In the genomic region with DNA sequence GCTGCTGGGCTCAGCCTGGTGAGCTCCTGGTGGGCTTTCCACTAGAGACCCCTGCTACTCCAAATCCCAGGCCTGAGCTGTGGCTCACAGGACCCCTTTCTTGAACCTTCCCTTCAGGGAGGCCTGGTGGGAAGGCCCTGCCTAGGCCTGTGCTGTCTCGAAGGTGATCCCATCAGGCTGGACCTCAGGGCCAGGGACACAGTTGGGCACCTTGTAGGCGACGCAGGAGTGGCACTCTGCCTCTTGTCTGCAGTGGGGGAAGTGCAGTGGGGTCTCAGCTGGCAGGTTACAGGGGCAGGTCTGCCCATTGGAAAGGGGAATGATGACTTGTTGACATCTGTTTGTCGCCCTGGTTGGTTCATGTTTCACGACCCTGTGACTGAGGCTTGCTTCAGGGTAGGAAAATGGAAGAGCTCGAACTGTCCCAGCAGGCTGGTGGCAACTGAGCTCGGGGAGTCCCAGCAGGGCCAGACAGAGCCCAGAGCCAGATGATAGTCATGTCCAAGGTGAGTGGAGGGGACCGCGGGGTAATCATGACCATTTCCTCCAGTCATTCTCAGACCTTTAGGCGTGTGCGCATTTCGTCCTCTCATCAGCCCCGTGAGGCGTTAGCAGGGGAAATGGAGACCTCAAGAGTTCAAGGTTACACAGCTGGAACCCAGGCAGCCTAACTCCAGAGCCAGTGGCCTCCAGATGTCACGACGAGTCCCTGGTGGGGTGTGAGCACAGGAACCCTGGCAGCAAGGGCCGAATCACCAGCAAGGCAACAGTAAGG, we compare ENCODE assay signal across 19 cellular contexts. TPM values are rescaled to one million over a fixed set of nuclear protein-coding genes. Genes with fewer than 3 reads are reported as not detected.
DNase-seq lines count a peak whose midpoint lies in the region; ATAC-seq and TF ChIP-seq lines count a peak whose summit lies in the region.
"Had no signal": no experiment of that assay in that cellular context is flagged by ENCODE, and none has a peak within 500 bp of the region (broad histone marks: within the 10 kb centered on the region; RNA-seq: fewer than 3 reads in every experiment).

No MANE protein-coding gene starts in this region.

- H3K27me3 ChIP-seq in lower lobe of right lung (ENCODE audit: low read depth), result no peaks in the 10 kb centered on the region
- H3K27me3 ChIP-seq: spleen, suprapubic skin had no signal

- peaks cover 24% of the 10 kb centered on the region for H3K36me3 Mint-ChIP-seq in activated CD8-positive, alpha-beta memory T cell treated with anti-CD3 and anti-CD28 coated beads, Interleukin-2, amount 10 ng/mL, durations not matched to agents 7 days and 5 days
- H3K36me3 Mint-ChIP-seq in stimulated activated naive B cell treated with anti-CD40 and anti-IgM and Interleukin-4, amounts not matched to agents 10 μg/mL and 1 μg/mL and 100 μg/mL, for 72 hours, result peaks cover 39 to 60% of the 10 kb centered on the region in 2 donors

- CTCF ChIA-PET in activated CD8-positive, alpha-beta memory T cell treated with anti-CD3 and anti-CD28 coated beads, Interleukin-2, amount 10 ng/mL, durations not matched to agents 7 days and 5 days (lab: Charles Lee), result no interaction called here
- CTCF ChIA-PET in RWPE1 (lab: Yijun Ruan, JAX), result no interaction called here

- peaks cover 27% of the 10 kb centered on the region for H3K4me1 Mint-ChIP-seq in activated CD8-positive, alpha-beta memory T cell treated with anti-CD3 and anti-CD28 coated beads, Interleukin-2, amount 10 ng/mL, durations not matched to agents 7 days and 5 days
- peaks cover 74 to 95% of the 10 kb centered on the region in 2 donors for H3K4me1 Mint-ChIP-seq in stimulated activated naive B cell treated with anti-CD40 and anti-IgM and Interleukin-4, amounts not matched to agents 10 μg/mL and 1 μg/mL and 100 μg/mL, for 72 hours

- peak overlapping the region; percentile 57 for H3K27ac ChIP-seq in RWPE1
- H3K27ac ChIP-seq in lower lobe of right lung, result peak overlapping the region; percentile 41
- H3K27ac ChIP-seq: HL-60, psoas muscle, suprapubic skin had no signal

- H3K4me3 Mint-ChIP-seq in activated CD8-positive, alpha-beta memory T cell treated with anti-CD3 and anti-CD28 coated beads, Interleukin-2, amount 10 ng/mL, durations not matched to agents 7 days and 5 days, result no peak overlapping the region
- no peak overlapping the region for H3K4me3 Mint-ChIP-seq in stimulated activated naive B cell treated with anti-CD40 and anti-IgM and Interleukin-4, amounts not matched to agents 10 μg/mL and 1 μg/mL and 100 μg/mL, for 72 hours
- H3K4me3 Mint-ChIP-seq: nephron had no signal

- H3K36me3 ChIP-seq in lower lobe of right lung, result peaks cover 13% of the 10 kb centered on the region

- POLR2A ChIA-PET in RWPE1 (lab: Yijun Ruan, JAX; ENCODE audit: low non-redundant PET), result interaction anchor here (0.8 kb wide), 1 partner anchor 40 kb away, joined by 3 read pairs; no protein-coding TSS in a partner anchor

- H3K9me3 ChIP-seq in lower lobe of right lung, result no peaks in the 10 kb centered on the region
- H3K9me3 ChIP-seq: psoas muscle, suprapubic skin had no signal

- H3K27ac Mint-ChIP-seq in activated CD8-positive, alpha-beta memory T cell treated with anti-CD3 and anti-CD28 coated beads, Interleukin-2, amount 10 ng/mL, durations not matched to agents 7 days and 5 days, result peak overlapping the region; percentile 51
- H3K27ac Mint-ChIP-seq in stimulated activated naive B cell treated with anti-CD40 and anti-IgM and Interleukin-4, amounts not matched to agents 10 μg/mL and 1 μg/mL and 100 μg/mL, for 72 hours, result peak overlapping the region; percentile 70
- H3K27ac Mint-ChIP-seq: activated T-helper 2 cell treated with anti-CD3 and anti-CD28 coated beads, Interferon-gamma antibody, Interleukin-2, Interleukin-4, amounts not matched to agents 10 μg/mL and 5 μg/mL and 100 μg/mL, durations not matched to agents 14 hours and 24 hours and 36 hours had no signal

- DNase-seq in activated CD8-positive, alpha-beta memory T cell treated with anti-CD3 and anti-CD28 coated beads, Interleukin-2, amount 10 ng/mL, durations not matched to agents 7 days and 5 days, result no peak
- DNase-seq in activated CD8-positive, alpha-beta memory T cell treated with anti-CD3 and anti-CD28 coated beads for 24 hours, result no peak
- DNase-seq in RWPE1 (ENCODE audit: low spot score) (no peak), lower lobe of right lung (no peak), COLO829 (ENCODE audit: low spot score) (no peak), DMS79 treated with DMSO at 0.1 percent for 48 hours (lab: John Stamatoyannopoulos, UW) (no peak)
- no peak for DNase-seq in stimulated activated naive B cell treated with anti-CD40 and anti-IgM and Interleukin-4, amounts not matched to agents 10 μg/mL and 1 μg/mL and 100 μg/mL, for 72 hours
- DNase-seq: caudate nucleus, NCI-H2029 treated with DMSO at 0.1 percent for 48 hours, NCI-H510A treated with DMSO at 0.1 percent for 48 hours, Right ventricle myocardium superior, spleen had no signal

- intact Hi-C loops in lower lobe of right lung (cut with DNase I), result no loop called here

- H3K4me1 ChIP-seq in lower lobe of right lung, result peaks cover 67% of the 10 kb centered on the region
- H3K4me1 ChIP-seq: psoas muscle had no signal

- no peak overlapping the region for H3K4me3 ChIP-seq in lower lobe of right lung
- H3K4me3 ChIP-seq: psoas muscle, spleen, suprapubic skin had no signal

- H3K27me3 Mint-ChIP-seq in activated CD8-positive, alpha-beta memory T cell treated with anti-CD3 and anti-CD28 coated beads, Interleukin-2, amount 10 ng/mL, durations not matched to agents 7 days and 5 days, result no peaks in the 10 kb centered on the region
- H3K27me3 Mint-ChIP-seq in stimulated activated naive B cell treated with anti-CD40 and anti-IgM and Interleukin-4, amounts not matched to agents 10 μg/mL and 1 μg/mL and 100 μg/mL, for 72 hours, result no peaks in the 10 kb centered on the region

- ATAC-seq in activated CD8-positive, alpha-beta memory T cell treated with anti-CD3 and anti-CD28 coated beads, Interleukin-2, amount 10 ng/mL, durations not matched to agents 7 days and 5 days, result no peak
- ATAC-seq in lower lobe of right lung (no peak), HG02571 (IDR thresholded peaks at IDR 0.05; ENCODE audit: unreplicated experiment) (no peak)
- no peak for ATAC-seq in stimulated activated naive B cell treated with anti-CD40 and anti-IgM and Interleukin-4, amounts not matched to agents 10 μg/mL and 1 μg/mL and 100 μg/mL, for 72 hours (replicated peaks)
- ATAC-seq: esophagus mucosa, psoas muscle had no signal

- TF ChIP-seq CTCF in RWPE1 (conservative IDR thresholded peaks at IDR 0.05; ENCODE audit: low read depth) (no peak), lower lobe of right lung (IDR thresholded peaks at IDR 0.05) (no peak)

- no peaks in the 10 kb centered on the region for H3K9me3 Mint-ChIP-seq in activated CD8-positive, alpha-beta memory T cell treated with anti-CD3 and anti-CD28 coated beads, Interleukin-2, amount 10 ng/mL, durations not matched to agents 7 days and 5 days (ENCODE audit: low read depth)
- H3K9me3 Mint-ChIP-seq in stimulated activated naive B cell treated with anti-CD40 and anti-IgM and Interleukin-4, amounts not matched to agents 10 μg/mL and 1 μg/mL and 100 μg/mL, for 72 hours, result peaks cover 7% of the 10 kb centered on the region in 2 donors
- H3K9me3 Mint-ChIP-seq: nephron had no signal

RNA-seq across cellular contexts. Expression of a gene that starts 11.3 kb away (rescaled TPM):
- total RNA-seq in activated CD8-positive, alpha-beta memory T cell treated with anti-CD3 and anti-CD28 coated beads, Interleukin-2, amount 10 ng/mL, durations not matched to agents 7 days and 5 days, result 10 to 100 TPM; 77.4 to 98.8 TPM
- 77.4 TPM for total RNA-seq in lower lobe of right lung
